ENCODE assay signal across 1 cellular context in the genomic region with DNA sequence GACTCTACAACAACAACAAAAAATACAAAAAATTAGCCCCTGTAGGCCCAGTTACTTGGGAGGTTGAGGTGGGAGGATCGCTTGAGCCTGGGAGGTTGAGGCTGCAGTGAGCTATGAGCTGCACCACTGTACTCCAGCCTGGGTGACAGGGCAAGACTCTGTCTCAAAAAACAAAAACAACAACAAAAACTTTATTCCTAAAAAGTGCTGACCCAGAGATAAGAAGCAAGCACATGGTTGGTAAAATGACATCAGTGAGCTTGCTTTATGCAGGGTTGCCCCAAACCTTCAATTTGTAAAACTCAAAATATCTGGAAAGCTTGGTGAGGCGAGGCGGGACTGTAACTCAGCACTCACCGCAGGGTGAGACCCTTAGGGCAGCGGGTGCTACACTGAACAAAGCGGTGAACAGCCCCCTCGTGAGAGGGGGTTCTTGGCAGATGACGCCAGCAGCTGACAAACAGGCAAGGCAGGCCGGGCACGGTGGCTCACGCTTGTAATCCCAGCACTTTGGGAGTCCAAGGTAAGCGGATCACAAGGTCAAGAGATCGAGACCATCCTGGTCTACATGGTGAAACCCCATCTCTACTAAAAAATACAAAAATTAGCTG.
TF ChIP-seq lines count a peak whose summit lies in the region.

No MANE protein-coding gene starts in this region.

TF ChIP-seq in A549, 52 proteins besides CTCF, POLR2A, EP300 and RAD21:
- peak; percentile 85 for TF ChIP-seq MAFK (IDR thresholded peaks at IDR 0.05; ENCODE audit: partially characterized antibody)
- no peak for TF ChIP-seq FOXS1 (CRISPR knock-in tag; IDR thresholded peaks at IDR 0.05)
